In the genomic region with DNA sequence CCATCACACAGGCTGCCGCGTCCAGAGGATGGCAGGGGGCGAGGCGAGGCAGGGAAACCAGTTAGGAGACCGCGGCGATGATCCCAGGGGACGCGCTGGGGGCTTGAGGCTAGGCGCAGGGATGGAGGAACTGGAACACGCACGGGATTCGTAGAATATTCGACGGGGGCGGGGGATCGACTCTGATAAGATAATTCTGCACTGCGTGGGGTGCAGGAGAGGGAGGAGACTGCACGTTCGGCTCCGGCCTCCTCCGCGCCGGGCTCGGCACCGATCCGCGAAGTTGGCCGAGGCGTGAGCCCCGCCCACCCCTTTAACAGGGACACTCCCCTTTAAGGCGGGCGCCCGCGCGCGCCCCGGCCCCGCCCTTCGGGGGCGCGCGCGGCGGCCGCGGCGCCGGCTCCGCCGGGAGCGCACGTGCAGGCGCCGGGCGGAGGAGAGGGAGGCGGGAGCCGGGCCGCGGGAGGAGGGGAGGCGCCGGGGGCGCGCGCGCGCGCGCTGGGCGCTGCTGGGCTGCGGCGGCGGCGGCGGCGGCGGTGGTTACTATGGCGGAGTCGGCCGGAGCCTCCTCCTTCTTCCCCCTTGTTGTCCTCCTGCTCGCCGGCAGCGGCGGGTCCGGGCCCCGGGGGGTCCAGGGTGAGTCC, we compare ENCODE assay signal across 9 cellular contexts. TPM values are rescaled to one million over a fixed set of nuclear protein-coding genes. Genes with fewer than 3 reads are reported as not detected.
DNase-seq lines count a peak whose midpoint lies in the region; ATAC-seq, FAIRE-seq and TF ChIP-seq lines count a peak whose summit lies in the region.
"Had no signal": no experiment of that assay in that cellular context is flagged by ENCODE, and none has a peak within 500 bp of the region (broad histone marks: within the 10 kb centered on the region; RNA-seq: fewer than 3 reads in every experiment).

A gene (plus strand): TSS at position 501 of the 644 bp plus-strand sequence. CDS start 45 bp downstream, at position 546.

- no peak for FAIRE-seq in kidney (lab: Jason Lieb, UNC)
- FAIRE-seq: A204.1 had no signal

- ATAC-seq in GM18870 (IDR thresholded peaks at IDR 0.05; ENCODE audit: unreplicated experiment) = peak; percentile 53
- peak; percentile 93 for ATAC-seq in HG03280 (IDR thresholded peaks at IDR 0.05; ENCODE audit: unreplicated experiment)

- H3K27ac ChIP-seq in 22Rv1 (peak within 1 kb of the TSS; percentile 59), kidney (ENCODE audit: low read depth in 2 of 2, low read length in 2 of 2) (peak within 1 kb of the TSS; percentile 89 to 94)

- no peaks in the 10 kb centered on the region for H3K9me3 ChIP-seq in kidney (ENCODE audit: control insufficient read depth in 1 of 2, low read length in 2 of 2)

- peak; percentile 87 for DNase-seq in NCI-H446 treated with DMSO at 0.1 percent for 48 hours (lab: John Stamatoyannopoulos, UW)
- DNase-seq in activated CD4-positive, CD25-positive, alpha-beta regulatory T cell treated with anti-CD3 and anti-CD28 coated beads, Interleukin-2, amount 50 U/mL, for 72 hours = peak; percentile 84
- peak; percentile 92 for DNase-seq in cerebellar cortex (ENCODE audit: low spot score)
- peak; percentile 98 for DNase-seq in kidney
- DNase-seq in stimulated activated CD4-positive, alpha-beta T cell treated with anti-CD3 and anti-CD28 coated beads, Interleukin-12 subunit alpha, Interleukin-12 subunit beta, amount 100 ng/mL, for 48 hours (ENCODE audit: low read depth in 2 of 3, low spot score in 1 of 3) = peak; percentile 79 to 86 (median 84)

- intact Hi-C loops in kidney (cut with DNase I) = no loop called here

- peaks cover 9 to 26% of the 10 kb centered on the region in 2 donors for H3K4me1 ChIP-seq in kidney (ENCODE audit: control insufficient read depth in 1 of 2, insufficient read depth in 1 of 2, low read depth in 1 of 2, low read length in 2 of 2)

- H3K4me3 ChIP-seq in kidney (ENCODE audit: low read length in 2 of 2) = peak within 1 kb of the TSS; percentile 91 to 94

- H3K36me3 ChIP-seq in kidney (ENCODE audit: control insufficient read depth in 1 of 2, insufficient read depth in 2 of 2, low read length in 2 of 2) = no peaks in the 10 kb centered on the region

- TF ChIP-seq CTCF in 22Rv1 (IDR thresholded peaks at IDR 0.05) (no peak), kidney (IDR thresholded peaks at IDR 0.05; ENCODE audit: borderline replicate concordance, extremely low read depth, insufficient read depth) (no peak)

- peak within 1 kb of the TSS; percentile 78 to 97 for H3K9ac ChIP-seq in kidney (ENCODE audit: low read length in 2 of 2)

RNA-seq across cellular contexts. Expression of the gene that starts here (rescaled TPM):
- total RNA-seq in kidney = 95.5 TPM
- polyA plus RNA-seq in kidney (ENCODE audit: insufficient read depth, low read depth, low replicate concordance) = 30.6 TPM

Comparison
In these comparisons a context has a peak if more than half of its experiments do, and no peak if none do; other contexts are left out.
1. Peak in every context shown above with its lines: DNase-seq, ATAC-seq, H3K4me3 ChIP-seq and H3K27ac ChIP-seq.